1 cellular context compared by ENCODE assay signal in genomic region chr17:8659758-8660410, GRCh38.
TF ChIP-seq lines count a peak whose summit lies in the region.

No MANE protein-coding gene starts in this region.

TF ChIP-seq in K562, 482 proteins besides CTCF, POLR2A, EP300 and RAD21:
- TF ChIP-seq ZNF655 (CRISPR knock-in tag; IDR thresholded peaks at IDR 0.05) (no peak), PREB (CRISPR knock-in tag; IDR thresholded peaks at IDR 0.05) (no peak), ZNF583 (CRISPR knock-in tag; IDR thresholded peaks at IDR 0.05) (no peak), SP1 (CRISPR knock-in tag; IDR thresholded peaks at IDR 0.05) (no peak), DLX4 (CRISPR knock-in tag; IDR thresholded peaks at IDR 0.05) (no peak), BCL6 (CRISPR knock-in tag; IDR thresholded peaks at IDR 0.05) (no peak), ATF3 (IDR thresholded peaks at IDR 0.05) (peak; percentile 25), ATF3 (CRISPR knock-in tag; conservative IDR thresholded peaks at IDR 0.05) (no peak)
TF ChIP-seq in K562: peak in this region for 1.
